10 cellular contexts compared by ENCODE assay signal in the genomic region with DNA sequence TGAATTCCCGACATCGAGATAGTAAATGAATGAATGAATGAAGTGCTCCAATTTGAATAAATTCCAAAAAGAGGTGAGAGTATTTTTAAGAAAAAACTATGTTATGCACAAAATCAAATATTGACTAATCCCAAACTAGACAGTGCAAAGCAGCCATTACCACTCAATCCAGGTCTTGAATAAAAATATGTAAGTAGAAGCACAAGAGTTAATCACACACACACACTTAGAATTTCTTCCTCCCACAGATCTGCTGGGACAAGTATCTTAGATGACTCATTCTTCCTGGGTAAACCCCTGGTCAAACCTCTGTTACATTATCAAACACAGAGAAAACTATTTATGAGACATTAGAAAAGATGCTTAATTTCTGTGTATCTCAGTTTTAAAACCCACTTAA. TPM values are rescaled to one million over a fixed set of nuclear protein-coding genes. Genes with fewer than 3 reads are reported as not detected.
DNase-seq lines count a peak whose midpoint lies in the region; ATAC-seq and TF ChIP-seq lines count a peak whose summit lies in the region.
"Had no signal": no experiment of that assay in that cellular context is flagged by ENCODE, and none has a peak within 500 bp of the region (broad histone marks: within the 10 kb centered on the region; RNA-seq: fewer than 3 reads in every experiment).

No MANE protein-coding gene starts in this region.

- H3K9me3 Mint-ChIP-seq in activated CD8-positive, alpha-beta T cell treated with anti-CD3 and anti-CD28 coated beads for 36 hours: no peaks in the 10 kb centered on the region
- H3K9me3 Mint-ChIP-seq in activated CD8-positive, alpha-beta T cell treated with anti-CD3 and anti-CD28 coated beads, Interleukin-2, amount 10 ng/mL, durations not matched to agents 7 days and 5 days (ENCODE audit: insufficient read depth): no peaks in the 10 kb centered on the region
- H3K9me3 Mint-ChIP-seq in activated T-cell treated with anti-CD3 and anti-CD28 coated beads, Interleukin-2, amount 50 U/mL, for 24 hours: no peaks in the 10 kb centered on the region

- H3K4me3 Mint-ChIP-seq in activated CD8-positive, alpha-beta T cell treated with anti-CD3 and anti-CD28 coated beads for 36 hours: no peak overlapping the region
- no peak overlapping the region for H3K4me3 Mint-ChIP-seq in activated CD8-positive, alpha-beta T cell treated with anti-CD3 and anti-CD28 coated beads, Interleukin-2, amount 10 ng/mL, durations not matched to agents 7 days and 5 days
- H3K4me3 Mint-ChIP-seq in activated T-cell treated with anti-CD3 and anti-CD28 coated beads, Interleukin-2, amount 50 U/mL, for 24 hours: no peak overlapping the region

- no peak for TF ChIP-seq EP300 in stomach (IDR thresholded peaks at IDR 0.05)

- intact Hi-C loops in activated CD8-positive, alpha-beta T cell treated with anti-CD3 and anti-CD28 coated beads for 36 hours (cut with micrococcal nuclease): no loop called here
- intact Hi-C loops in stomach (cut with DNase I; ENCODE audit: low total_unique reads): no loop called here

- CTCF ChIA-PET in activated CD8-positive, alpha-beta T cell treated with anti-CD3 and anti-CD28 coated beads for 36 hours (lab: Charles Lee): interaction anchor here (2.5 kb wide), 1 partner anchor 39 kb away, joined by 8 read pairs; no protein-coding TSS in a partner anchor
- CTCF ChIA-PET in activated CD8-positive, alpha-beta T cell treated with anti-CD3 and anti-CD28 coated beads, Interleukin-2, amount 10 ng/mL, durations not matched to agents 7 days and 5 days (lab: Charles Lee): no interaction called here

- peaks cover 17% of the 10 kb centered on the region for H3K4me1 Mint-ChIP-seq in activated CD8-positive, alpha-beta T cell treated with anti-CD3 and anti-CD28 coated beads for 36 hours (ENCODE audit: low read depth)
- peaks cover 5% of the 10 kb centered on the region for H3K4me1 Mint-ChIP-seq in activated CD8-positive, alpha-beta T cell treated with anti-CD3 and anti-CD28 coated beads, Interleukin-2, amount 10 ng/mL, durations not matched to agents 7 days and 5 days (ENCODE audit: low read depth)
- H3K4me1 Mint-ChIP-seq in activated T-cell treated with anti-CD3 and anti-CD28 coated beads, Interleukin-2, amount 50 U/mL, for 24 hours (ENCODE audit: low read depth): peaks cover 21% of the 10 kb centered on the region

- H3K27ac ChIP-seq in stomach: no peak overlapping the region
- H3K27ac ChIP-seq: BLaER1 had no signal

- H3K4me3 ChIP-seq in retinal pigment epithelial cell (ENCODE audit: low read length) (no peak overlapping the region), stomach (no peak overlapping the region)
- H3K4me3 ChIP-seq: BLaER1 had no signal

- H3K27me3 Mint-ChIP-seq in activated CD8-positive, alpha-beta T cell treated with anti-CD3 and anti-CD28 coated beads for 36 hours: peaks cover 9% of the 10 kb centered on the region
- no peaks in the 10 kb centered on the region for H3K27me3 Mint-ChIP-seq in activated CD8-positive, alpha-beta T cell treated with anti-CD3 and anti-CD28 coated beads, Interleukin-2, amount 10 ng/mL, durations not matched to agents 7 days and 5 days (ENCODE audit: low read depth)
- H3K27me3 Mint-ChIP-seq in activated T-cell treated with anti-CD3 and anti-CD28 coated beads, Interleukin-2, amount 50 U/mL, for 24 hours: peaks cover 13% of the 10 kb centered on the region

- peaks cover 0 to under 1% (median 0%) of the 10 kb centered on the region in 4 donors for H3K36me3 ChIP-seq in stomach
- H3K36me3 ChIP-seq: BLaER1 had no signal

- no peak for TF ChIP-seq POLR2A in stomach (IDR thresholded peaks at IDR 0.05)

- no peak overlapping the region for H3K27ac Mint-ChIP-seq in activated CD8-positive, alpha-beta T cell treated with anti-CD3 and anti-CD28 coated beads for 36 hours
- no peak overlapping the region for H3K27ac Mint-ChIP-seq in activated CD8-positive, alpha-beta T cell treated with anti-CD3 and anti-CD28 coated beads, Interleukin-2, amount 10 ng/mL, durations not matched to agents 7 days and 5 days
- H3K27ac Mint-ChIP-seq in activated T-cell treated with anti-CD3 and anti-CD28 coated beads, Interleukin-2, amount 50 U/mL, for 24 hours: no peak overlapping the region

- no peak for TF ChIP-seq CTCF in activated CD8-positive, alpha-beta T cell treated with anti-CD3 and anti-CD28 coated beads for 36 hours (IDR thresholded peaks at IDR 0.05)
- no peak for TF ChIP-seq CTCF in retinal pigment epithelial cell (conservative IDR thresholded peaks at IDR 0.05; ENCODE audit: low read depth, low read length)
- no peak for TF ChIP-seq CTCF in stomach (IDR thresholded peaks at IDR 0.05)

- no peaks in the 10 kb centered on the region for H3K27me3 ChIP-seq in stomach
- H3K27me3 ChIP-seq: BLaER1 had no signal

- peaks cover 0 to 5% (median 0%) of the 10 kb centered on the region in 4 donors for H3K4me1 ChIP-seq in stomach
- H3K4me1 ChIP-seq: BLaER1 had no signal

- H3K36me3 Mint-ChIP-seq in activated CD8-positive, alpha-beta T cell treated with anti-CD3 and anti-CD28 coated beads for 36 hours (ENCODE audit: low read depth): no peaks in the 10 kb centered on the region
- H3K36me3 Mint-ChIP-seq in activated CD8-positive, alpha-beta T cell treated with anti-CD3 and anti-CD28 coated beads, Interleukin-2, amount 10 ng/mL, durations not matched to agents 7 days and 5 days (ENCODE audit: low read depth): no peaks in the 10 kb centered on the region
- no peaks in the 10 kb centered on the region for H3K36me3 Mint-ChIP-seq in activated T-cell treated with anti-CD3 and anti-CD28 coated beads, Interleukin-2, amount 50 U/mL, for 24 hours (ENCODE audit: low read depth)

- DNase-seq in activated CD8-positive, alpha-beta T cell treated with anti-CD3 and anti-CD28 coated beads for 36 hours: peak; percentile 2
- no peak for DNase-seq in activated CD8-positive, alpha-beta T cell treated with anti-CD3 and anti-CD28 coated beads, Interleukin-2, amount 10 ng/mL, durations not matched to agents 7 days and 5 days
- DNase-seq in amniotic stem cell (lab: John Stamatoyannopoulos, UW) (peak; percentile 43), retinal pigment epithelial cell (ENCODE audit: low read depth) (peak; percentile 59), stomach (no peak)
- DNase-seq in activated T-cell treated with anti-CD3 and anti-CD28 coated beads, Interleukin-2, amount 50 U/mL, for 24 hours: no peak
- DNase-seq: NCI-H1930 had no signal

- 78 to 98% (median 96%) methylated on average over 2 of the region's 2 CpGs for WGBS in stomach, 5 donors

- H3K9me3 ChIP-seq in stomach: no peaks in the 10 kb centered on the region
- H3K9me3 ChIP-seq: BLaER1 had no signal

- peak; percentile 90 for ATAC-seq in activated CD8-positive, alpha-beta T cell treated with anti-CD3 and anti-CD28 coated beads for 36 hours
- ATAC-seq in activated CD8-positive, alpha-beta T cell treated with anti-CD3 and anti-CD28 coated beads, Interleukin-2, amount 10 ng/mL, durations not matched to agents 7 days and 5 days: no peak
- ATAC-seq in HG03039 (IDR thresholded peaks at IDR 0.05; ENCODE audit: unreplicated experiment): peak; percentile 41
- no peak for ATAC-seq in GM19397 (IDR thresholded peaks at IDR 0.05; ENCODE audit: unreplicated experiment)

- POLR2A ChIA-PET in activated CD8-positive, alpha-beta T cell treated with anti-CD3 and anti-CD28 coated beads for 36 hours (lab: Charles Lee): no interaction called here
- POLR2A ChIA-PET in activated CD8-positive, alpha-beta T cell treated with anti-CD3 and anti-CD28 coated beads, Interleukin-2, amount 10 ng/mL, durations not matched to agents 7 days and 5 days (lab: Charles Lee): no interaction called here

RNA-seq across cellular contexts. Expression of gene LY75, which starts 55.9 kb away (rescaled TPM):
- 10 to 100 TPM; 33.1 to 33.6 TPM for total RNA-seq in activated CD8-positive, alpha-beta T cell treated with anti-CD3 and anti-CD28 coated beads for 36 hours
- 10 to 100 TPM; 24.0 to 24.3 TPM for total RNA-seq in activated CD8-positive, alpha-beta T cell treated with anti-CD3 and anti-CD28 coated beads, Interleukin-2, amount 10 ng/mL, durations not matched to agents 7 days and 5 days
- 10 to 100 TPM in 2 of 5 donors, 1 to 10 TPM in 2, not detected in 1; 4.5 to 26.8 (median 12.9) TPM for total RNA-seq in stomach
- 1 to 10 TPM; 1.4 to 4.3 (median 3.1) TPM for polyA plus RNA-seq in stomach

Comparison
In these comparisons a context has a peak if more than half of its experiments do, and no peak if none do; other contexts are left out.
1. ATAC-seq: peak in activated CD8-positive, alpha-beta T cell treated with anti-CD3 and anti-CD28 coated beads for 36 hours (single experiment) and HG03039 (single experiment); none in activated CD8-positive, alpha-beta T cell treated with anti-CD3 and anti-CD28 coated beads, Interleukin-2, amount 10 ng/mL, durations not matched to agents 7 days and 5 days (single experiment) and GM19397 (single experiment).
2. DNase-seq: peak in activated CD8-positive, alpha-beta T cell treated with anti-CD3 and anti-CD28 coated beads for 36 hours (single experiment), amniotic stem cell (single experiment) and retinal pigment epithelial cell (single experiment); none in activated CD8-positive, alpha-beta T cell treated with anti-CD3 and anti-CD28 coated beads, Interleukin-2, amount 10 ng/mL, durations not matched to agents 7 days and 5 days (single experiment), activated T-cell treated with anti-CD3 and anti-CD28 coated beads, Interleukin-2, amount 50 U/mL, for 24 hours (single experiment) and stomach (single experiment).